ENCODE assay signal across 27 cellular contexts in genomic region chr6:83152913-83153312, GRCh38.
"Had no signal": no experiment of that assay in that cellular context is flagged by ENCODE, and none has a peak within 500 bp of the region (broad histone marks: within the 10 kb centered on the region; RNA-seq: fewer than 3 reads in every experiment).

No MANE protein-coding gene starts in this region.

- H3K9me3 ChIP-seq: body of pancreas, lower lobe of right lung, thoracic aorta had no signal

- H3K4me3 Mint-ChIP-seq: activated naive CD8-positive, alpha-beta T cell; activated T-cell treated with anti-CD3 and anti-CD28 coated beads, Interleukin-2, amount 50 U/mL, for 72 hours; natural killer cell treated with Interleukin-12 subunit alpha and Interleukin-12 subunit beta and Interleukin-15 and Interleukin-18, amount 100 ng/mL, for 72 hours; stimulated activated naive CD8-positive, alpha-beta T cell treated with anti-CD3 and anti-CD28 coated beads, Interleukin-15, Interleukin-2, amounts not matched to agents 100 ng/mL and 50 ng/mL, for 24 hours had no signal

- H3K27me3 Mint-ChIP-seq: activated naive CD8-positive, alpha-beta T cell; natural killer cell treated with Interleukin-12 subunit alpha and Interleukin-12 subunit beta and Interleukin-15 and Interleukin-18, amount 100 ng/mL, for 72 hours; stimulated activated naive CD8-positive, alpha-beta T cell treated with anti-CD3 and anti-CD28 coated beads, Interleukin-15, Interleukin-2, amounts not matched to agents 100 ng/mL and 50 ng/mL, for 24 hours had no signal

- ATAC-seq: activated T-cell treated with anti-CD3 and anti-CD28 coated beads, Interleukin-2, amount 50 U/mL, for 72 hours; body of pancreas; lower lobe of right lung; natural killer cell treated with Interleukin-12 subunit alpha and Interleukin-12 subunit beta and Interleukin-15 and Interleukin-18, amount 100 ng/mL, for 72 hours; sciatic nerve had no signal

- H3K4me3 ChIP-seq: body of pancreas, dorsolateral prefrontal cortex, lower lobe of right lung, skin epidermis, thoracic aorta had no signal

- DNase-seq: activated CD4-positive, alpha-beta T cell treated with anti-CD3 and anti-CD28 coated beads for 4 hours; activated CD4-positive, alpha-beta T cell treated with anti-CD3 and anti-CD28 coated beads, Interleukin-2, amount 50 U/mL, for 4 hours; activated naive CD4-positive, alpha-beta T cell treated with Interleukin-2 at 50 U/mL for 16 hours; activated T-cell treated with anti-CD3 and anti-CD28 coated beads for 4 hours; activated T-cell treated with anti-CD3 and anti-CD28 coated beads, Interleukin-2, amount 50 U/mL, for 72 hours; aorta; body of pancreas; dorsolateral prefrontal cortex; effector memory CD4-positive, alpha-beta T cell; head of caudate nucleus; hippocampal formation; lower lobe of right lung; mesendoderm; stimulated activated CD4-positive, alpha-beta T cell treated with anti-CD3 and anti-CD28 coated beads, Interleukin-12 subunit alpha, Interleukin-12 subunit beta, amount 100 ng/mL, for 4 hours; stimulated activated CD4-positive, alpha-beta T cell treated with anti-CD3 and anti-CD28 coated beads, Interleukin-4, amount 100 ng/mL, for 1 hour; T-helper 9 cell; trophoblast cell had no signal

- H3K27ac Mint-ChIP-seq: activated naive CD8-positive, alpha-beta T cell; natural killer cell treated with Interleukin-12 subunit alpha and Interleukin-12 subunit beta and Interleukin-15 and Interleukin-18, amount 100 ng/mL, for 72 hours; stimulated activated naive CD8-positive, alpha-beta T cell treated with anti-CD3 and anti-CD28 coated beads, Interleukin-15, Interleukin-2, amounts not matched to agents 100 ng/mL and 50 ng/mL, for 24 hours had no signal

- H3K9me3 Mint-ChIP-seq: activated T-cell treated with anti-CD3 and anti-CD28 coated beads, Interleukin-2, amount 50 U/mL, for 72 hours; natural killer cell treated with Interleukin-12 subunit alpha and Interleukin-12 subunit beta and Interleukin-15 and Interleukin-18, amount 100 ng/mL, for 72 hours; stimulated activated naive CD8-positive, alpha-beta T cell treated with anti-CD3 and anti-CD28 coated beads, Interleukin-15, Interleukin-2, amounts not matched to agents 100 ng/mL and 50 ng/mL, for 24 hours had no signal

- H3K4me1 ChIP-seq: body of pancreas, lower lobe of right lung had no signal

- FAIRE-seq: keratinocyte, TTC549, urothelium cell line had no signal

- H3K27me3 ChIP-seq: body of pancreas, dorsolateral prefrontal cortex had no signal

- H3K27ac ChIP-seq: body of pancreas, lower lobe of right lung, skin epidermis, thoracic aorta, VCaP had no signal
